1 cellular context compared by ENCODE assay signal in the genomic region with DNA sequence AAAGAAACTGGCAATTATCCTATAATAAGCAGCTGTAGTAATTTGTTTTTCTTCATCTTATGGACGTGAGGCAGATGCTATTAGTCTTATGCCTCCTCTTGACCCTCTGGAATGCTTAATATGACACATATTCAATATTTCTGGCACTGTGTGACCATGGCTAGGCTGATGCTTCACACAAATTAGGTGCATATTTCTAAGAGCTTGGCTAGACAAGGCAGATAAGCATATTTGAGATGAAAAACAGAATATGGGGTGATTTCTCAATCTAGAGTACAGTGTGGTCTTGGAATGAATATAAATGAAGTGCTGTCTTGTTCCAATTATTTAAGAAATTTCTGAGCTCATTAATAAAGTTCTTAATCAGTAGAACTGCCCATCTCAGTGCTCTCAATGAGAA.
A peak's percentile ranks its signal among the peaks of the same experiment; 100 is the strongest.
TF ChIP-seq lines count a peak whose summit lies in the region.

No MANE protein-coding gene starts in this region.

TF ChIP-seq in SK-N-SH treated with all-trans-retinoic acid at 6 μM for 48 hours, 23 proteins besides CTCF, POLR2A, EP300 and RAD21 (continued from another document):
- TF ChIP-seq, protein P1, sequence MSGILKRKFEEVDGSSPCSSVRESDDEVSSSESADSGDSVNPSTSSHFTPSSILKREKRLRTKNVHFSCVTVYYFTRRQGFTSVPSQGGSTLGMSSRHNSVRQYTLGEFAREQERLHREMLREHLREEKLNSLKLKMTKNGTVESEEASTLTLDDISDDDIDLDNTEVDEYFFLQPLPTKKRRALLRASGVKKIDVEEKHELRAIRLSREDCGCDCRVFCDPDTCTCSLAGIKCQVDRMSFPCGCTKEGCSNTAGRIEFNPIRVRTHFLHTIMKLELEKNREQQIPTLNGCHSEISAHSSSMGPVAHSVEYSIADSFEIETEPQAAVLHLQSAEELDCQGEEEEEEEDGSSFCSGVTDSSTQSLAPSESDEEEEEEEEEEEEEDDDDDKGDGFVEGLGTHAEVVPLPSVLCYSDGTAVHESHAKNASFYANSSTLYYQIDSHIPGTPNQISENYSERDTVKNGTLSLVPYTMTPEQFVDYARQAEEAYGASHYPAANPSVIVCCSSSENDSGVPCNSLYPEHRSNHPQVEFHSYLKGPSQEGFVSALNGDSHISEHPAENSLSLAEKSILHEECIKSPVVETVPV (CRISPR knock-in tag; IDR thresholded peaks at IDR 0.05): no peak
- TF ChIP-seq ISL1 (CRISPR knock-in tag; IDR thresholded peaks at IDR 0.05): peak; percentile 63
- no peak for TF ChIP-seq ZC3H10 (CRISPR knock-in tag; IDR thresholded peaks at IDR 0.05)
